15 cellular contexts compared by ENCODE assay signal in genomic region chr9:655875-656274, GRCh38.
DNase-seq lines count a peak whose midpoint lies in the region; ATAC-seq and TF ChIP-seq lines count a peak whose summit lies in the region.
"Had no signal": no experiment of that assay in that cellular context is flagged by ENCODE, and none has a peak within 500 bp of the region (broad histone marks: within the 10 kb centered on the region; RNA-seq: fewer than 3 reads in every experiment).

No MANE protein-coding gene starts in this region.

- no peak overlapping the region for H3K23ac ChIP-seq in H9 (ENCODE audit: insufficient read length, low read depth, low read length)

- H2BK15ac ChIP-seq in H9 (ENCODE audit: low read depth, low read length), result no peak overlapping the region

- H3K4me3 ChIP-seq in cardiac fibroblast (replicated peaks in 1 of 2; ENCODE audit: low read depth in 2 of 2, low read length in 2 of 2) (no peak overlapping the region), right atrium auricular region (no peak overlapping the region), gastrocnemius medialis (no peak overlapping the region)
- H3K4me3 ChIP-seq: hepatocyte, Peyer's patch had no signal

- CTCF ChIA-PET in HEK293T (lab: Yijun Ruan, JAX), result no interaction called here

- H3K79me1 ChIP-seq in H9 (ENCODE audit: insufficient read depth, low read depth, low read length, poor library complexity, severe bottlenecking), result peaks cover 5% of the 10 kb centered on the region

- no peaks in the 10 kb centered on the region for H3K36me3 Mint-ChIP-seq in H9 (ENCODE audit: insufficient read depth in 1 of 3, low read depth in 3 of 3)
- H3K36me3 Mint-ChIP-seq in activated T-helper 2 cell treated with anti-CD3 and anti-CD28 coated beads, Interferon-gamma antibody, Interleukin-2, Interleukin-4, amounts not matched to agents 10 μg/mL and 5 μg/mL and 100 μg/mL, durations not matched to agents 14 hours and 24 hours and 36 hours (ENCODE audit: low read depth), result no peaks in the 10 kb centered on the region

- H4K8ac ChIP-seq in H9 (replicated peaks; ENCODE audit: insufficient read length, low read depth, low read length), result no peak overlapping the region

- no peak overlapping the region for H2BK120ac ChIP-seq in H9 (ENCODE audit: low read depth, low read length, poor library complexity, severe bottlenecking)

- no peaks in the 10 kb centered on the region; the same call in 1 of the 2 replicates for H3K79me2 ChIP-seq in H9 (ENCODE audit: insufficient read depth, low read length)
- H3K79me2 ChIP-seq: hepatocyte had no signal

- POLR2A ChIA-PET in HEK293T (lab: Yijun Ruan, JAX), result no interaction called here

- H2AFZ ChIP-seq in H9 (ENCODE audit: low read length), result no peak overlapping the region
- H2AFZ ChIP-seq: hepatocyte had no signal

- H3K23me2 ChIP-seq in H9 (ENCODE audit: insufficient read length, low read depth, low read length, poor library complexity, severe bottlenecking), result no peaks in the 10 kb centered on the region

- WGBS in H9 (ENCODE audit: extremely low coverage, insufficient read length, low lambda C conversion rate), result no CpG with 5 or more reads among the region's 5 CpGs

- no peak overlapping the region for H3T11ph ChIP-seq in H9 (ENCODE audit: low read length)

- no peak overlapping the region for H3K56ac ChIP-seq in H9 (ENCODE audit: insufficient read length, low read depth, low read length)

- no peak overlapping the region for H3K4ac ChIP-seq in H9 (ENCODE audit: low read depth, low read length)

- DNase-seq in H9 (no peak), cardiac fibroblast (ENCODE audit: low read depth in 2 of 2) (peak; percentile 49 to 86), right atrium auricular region (ENCODE audit: low spot score) (peak; percentile 91), gastrocnemius medialis (peak; percentile 17 to 63), COLO829 (ENCODE audit: low spot score) (no peak), HEK293T (ENCODE audit: extremely low spot score) (no peak)
- no peak for DNase-seq in stimulated activated CD4-positive, alpha-beta T cell treated with anti-CD3 and anti-CD28 coated beads, Interleukin-12 subunit alpha, Interleukin-12 subunit beta, amount 100 ng/mL, for 4 hours
- DNase-seq in activated T-helper 2 cell treated with anti-CD3 and anti-CD28 coated beads, Interferon-gamma antibody, Interleukin-2, Interleukin-4, amounts not matched to agents 10 μg/mL and 5 μg/mL and 100 μg/mL, durations not matched to agents 14 hours and 24 hours and 36 hours (ENCODE audit: low spot score), result no peak
- DNase-seq: activated T-cell treated with anti-CD3 and anti-CD28 coated beads, Interleukin-2, amount 50 U/mL, for 72 hours; NCI-H2171 treated with DMSO at 0.1 percent for 48 hours; Peyer's patch had no signal

- peak; percentile 18 to 32 for ATAC-seq in gastrocnemius medialis

- H2AK5ac ChIP-seq in H9 (ENCODE audit: insufficient read length, low read length), result no peak overlapping the region

- H2BK20ac ChIP-seq in H9 (ENCODE audit: low read depth, low read length, poor library complexity, severe bottlenecking), result no peak overlapping the region

- no peaks in the 10 kb centered on the region; a peak in 1 of 5 replicates for H3K9me3 Mint-ChIP-seq in H9
- H3K9me3 Mint-ChIP-seq in activated T-helper 2 cell treated with anti-CD3 and anti-CD28 coated beads, Interferon-gamma antibody, Interleukin-2, Interleukin-4, amounts not matched to agents 10 μg/mL and 5 μg/mL and 100 μg/mL, durations not matched to agents 14 hours and 24 hours and 36 hours, result no peaks in the 10 kb centered on the region
- H3K9me3 Mint-ChIP-seq: activated T-cell treated with anti-CD3 and anti-CD28 coated beads, Interleukin-2, amount 50 U/mL, for 72 hours; stimulated activated naive CD8-positive, alpha-beta T cell treated with anti-CD3 and anti-CD28 coated beads, Interleukin-15, Interleukin-2, amounts not matched to agents 100 ng/mL and 50 ng/mL, for 24 hours had no signal

- H3K9me3 ChIP-seq in H9 (ENCODE audit: control insufficient read depth, low read depth, low read length) (no peaks in the 10 kb centered on the region), right atrium auricular region (no peaks in the 10 kb centered on the region), gastrocnemius medialis (no peaks in the 10 kb centered on the region)
- H3K9me3 ChIP-seq: Peyer's patch had no signal

- intact Hi-C loops in gastrocnemius medialis (cut with DNase I; ENCODE audit: low total_unique reads), result no loop called here
- intact Hi-C loops in activated T-helper 2 cell treated with anti-CD3 and anti-CD28 coated beads, Interferon-gamma antibody, Interleukin-2, Interleukin-4, amounts not matched to agents 10 μg/mL and 5 μg/mL and 100 μg/mL, durations not matched to agents 14 hours and 24 hours and 36 hours (cut with micrococcal nuclease), result no loop called here

- H4K5ac ChIP-seq in H9 (ENCODE audit: insufficient read length, low read depth, low read length), result no peak overlapping the region

- H3K4me3 Mint-ChIP-seq in H9, result no peak overlapping the region
- H3K4me3 Mint-ChIP-seq in activated T-helper 2 cell treated with anti-CD3 and anti-CD28 coated beads, Interferon-gamma antibody, Interleukin-2, Interleukin-4, amounts not matched to agents 10 μg/mL and 5 μg/mL and 100 μg/mL, durations not matched to agents 14 hours and 24 hours and 36 hours (ENCODE audit: low read depth), result no peak overlapping the region
- H3K4me3 Mint-ChIP-seq: activated T-cell treated with anti-CD3 and anti-CD28 coated beads, Interleukin-2, amount 50 U/mL, for 72 hours; B cell; stimulated activated naive CD8-positive, alpha-beta T cell treated with anti-CD3 and anti-CD28 coated beads, Interleukin-15, Interleukin-2, amounts not matched to agents 100 ng/mL and 50 ng/mL, for 24 hours had no signal

- TF ChIP-seq CTCF in H9 (conservative IDR thresholded peaks at IDR 0.05) (no peak), cardiac fibroblast (IDR thresholded peaks at IDR 0.05; ENCODE audit: low read depth, low read length) (no peak), right atrium auricular region (IDR thresholded peaks at IDR 0.05) (no peak), gastrocnemius medialis (IDR thresholded peaks at IDR 0.05 in 4 of 5, conservative IDR thresholded peaks at IDR 0.05 in 1 of 5) (no peak)

- peaks cover 2% of the 10 kb centered on the region for H3K27me3 Mint-ChIP-seq in H9 (ENCODE audit: low read depth)
- H3K27me3 Mint-ChIP-seq in activated T-helper 2 cell treated with anti-CD3 and anti-CD28 coated beads, Interferon-gamma antibody, Interleukin-2, Interleukin-4, amounts not matched to agents 10 μg/mL and 5 μg/mL and 100 μg/mL, durations not matched to agents 14 hours and 24 hours and 36 hours (ENCODE audit: low read depth), result no peaks in the 10 kb centered on the region
- H3K27me3 Mint-ChIP-seq: B cell; stimulated activated naive CD8-positive, alpha-beta T cell treated with anti-CD3 and anti-CD28 coated beads, Interleukin-15, Interleukin-2, amounts not matched to agents 100 ng/mL and 50 ng/mL, for 24 hours had no signal

- H3K27ac Mint-ChIP-seq in H9, result peak overlapping the region in 2 of 3 experiments; percentile 16 to 40; a peak in 3 of 7 replicates
- no peak overlapping the region for H3K27ac Mint-ChIP-seq in activated T-helper 2 cell treated with anti-CD3 and anti-CD28 coated beads, Interferon-gamma antibody, Interleukin-2, Interleukin-4, amounts not matched to agents 10 μg/mL and 5 μg/mL and 100 μg/mL, durations not matched to agents 14 hours and 24 hours and 36 hours
- H3K27ac Mint-ChIP-seq: activated T-cell treated with anti-CD3 and anti-CD28 coated beads, Interleukin-2, amount 50 U/mL, for 72 hours; B cell; stimulated activated naive CD8-positive, alpha-beta T cell treated with anti-CD3 and anti-CD28 coated beads, Interleukin-15, Interleukin-2, amounts not matched to agents 100 ng/mL and 50 ng/mL, for 24 hours had no signal

- peaks cover 14 to 33% of the 10 kb centered on the region in 2 experiments for H3K4me1 Mint-ChIP-seq in H9
- peaks cover 18% of the 10 kb centered on the region for H3K4me1 Mint-ChIP-seq in activated T-helper 2 cell treated with anti-CD3 and anti-CD28 coated beads, Interferon-gamma antibody, Interleukin-2, Interleukin-4, amounts not matched to agents 10 μg/mL and 5 μg/mL and 100 μg/mL, durations not matched to agents 14 hours and 24 hours and 36 hours (ENCODE audit: low read depth)

- no peak overlapping the region for H3K14ac ChIP-seq in H9 (ENCODE audit: insufficient read depth, low read length)

- H3K4me1 ChIP-seq in H9 (ENCODE audit: insufficient read depth, low read length), result no peaks in the 10 kb centered on the region
- H3K4me1 ChIP-seq in right atrium auricular region, result peaks cover 0 to 58% of the 10 kb centered on the region in 2 donors
- H3K4me1 ChIP-seq in gastrocnemius medialis, result peaks cover 0 to 29% of the 10 kb centered on the region in 2 donors

- H3K4me2 ChIP-seq in H9 (ENCODE audit: insufficient read depth, insufficient read length, low read length), result no peak overlapping the region
- H3K4me2 ChIP-seq: hepatocyte, KMS-11 had no signal

- no peaks in the 10 kb centered on the region for H4K20me1 ChIP-seq in H9 (ENCODE audit: control insufficient read depth, insufficient read depth, insufficient read length)

- H2BK12ac ChIP-seq in H9 (ENCODE audit: insufficient read length, low read depth, low read length), result no peak overlapping the region

- no peak for TF ChIP-seq POLR2A in gastrocnemius medialis (IDR thresholded peaks at IDR 0.05)

- H3K9ac ChIP-seq in H9 (ENCODE audit: extremely low read depth, insufficient read length, low read length), result no peak overlapping the region
- H3K9ac ChIP-seq: KMS-11 had no signal

- in situ Hi-C loops in gastrocnemius medialis (cut with MboI; ENCODE audit: low sequenced_read_pairs in 4 of 4), result no loop called here

- H3K18ac ChIP-seq in H9 (ENCODE audit: insufficient read length, low read depth, low read length), result no peak overlapping the region

- H4K91ac ChIP-seq in H9 (ENCODE audit: insufficient read length, low read depth, low read length), result no peak overlapping the region

- no peaks in the 10 kb centered on the region for H3K36me3 ChIP-seq in right atrium auricular region
- H3K36me3 ChIP-seq in gastrocnemius medialis, result no peaks in the 10 kb centered on the region
- H3K36me3 ChIP-seq: Peyer's patch had no signal

- H3K27ac ChIP-seq in H9 (ENCODE audit: insufficient read length, low read depth, low read length) (no peak overlapping the region), right atrium auricular region (peak overlapping the region; percentile 85), gastrocnemius medialis (peak overlapping the region in 2 of 4 donors; percentile 56 to 60)
- H3K27ac ChIP-seq: hepatocyte, KMS-11 had no signal

- no peak overlapping the region for H2BK5ac ChIP-seq in H9 (ENCODE audit: insufficient read length, low read length)

- H3K27me3 ChIP-seq in H9 (ENCODE audit: insufficient read depth, low read length) (no peaks in the 10 kb centered on the region), right atrium auricular region (no peaks in the 10 kb centered on the region), gastrocnemius medialis (no peaks in the 10 kb centered on the region)
- H3K27me3 ChIP-seq: hepatocyte, Peyer's patch had no signal

TF ChIP-seq in HEK293T, 16 proteins besides CTCF, POLR2A, EP300 and RAD21 (continues in another document):
- TF ChIP-seq FOXM1 (IDR thresholded peaks at IDR 0.05; ENCODE audit: borderline replicate concordance) (no peak), L3MBTL2 (conservative IDR thresholded peaks at IDR 0.05) (no peak), FOXK2 (IDR thresholded peaks at IDR 0.05) (no peak), ELF4 (IDR thresholded peaks at IDR 0.05) (no peak), ARNT (IDR thresholded peaks at IDR 0.05) (no peak), TARDBP (IDR thresholded peaks at IDR 0.05) (no peak)

Comparison
In these comparisons a context has a peak if more than half of its experiments do, and no peak if none do; other contexts are left out.
1. DNase-seq: peak in cardiac fibroblast (2 of 2), right atrium auricular region (single experiment) and gastrocnemius medialis (2 of 2); none in H9 (single experiment), COLO829 (single experiment), stimulated activated CD4-positive, alpha-beta T cell treated with anti-CD3 and anti-CD28 coated beads, Interleukin-12 subunit alpha, Interleukin-12 subunit beta, amount 100 ng/mL, for 4 hours (single experiment), activated T-helper 2 cell treated with anti-CD3 and anti-CD28 coated beads, Interferon-gamma antibody, Interleukin-2, Interleukin-4, amounts not matched to agents 10 μg/mL and 5 μg/mL and 100 μg/mL, durations not matched to agents 14 hours and 24 hours and 36 hours (single experiment) and HEK293T (single experiment).